ENCODE assay signal across 11 cellular contexts in genomic region chr1:25658791-25659431, GRCh38. TPM values are rescaled to one million over a fixed set of nuclear protein-coding genes. Genes with fewer than 3 reads are reported as not detected.
DNase-seq lines count a peak whose midpoint lies in the region; ATAC-seq and TF ChIP-seq lines count a peak whose summit lies in the region.
"Had no signal": no experiment of that assay in that cellular context is flagged by ENCODE, and none has a peak within 500 bp of the region (broad histone marks: within the 10 kb centered on the region; RNA-seq: fewer than 3 reads in every experiment).

No MANE protein-coding gene starts in this region.

- peak; percentile 10 for DNase-seq in SK-N-DZ (ENCODE audit: low spot score)
- peak in 1 of 2 donors; percentile 51 for DNase-seq in cardiac muscle cell (ENCODE audit: low read depth in 1 of 2, low spot score in 1 of 2)
- peak; percentile 46 for DNase-seq in pons (ENCODE audit: low spot score)
- no peak for DNase-seq in foreskin fibroblast
- DNase-seq in globus pallidus (ENCODE audit: low spot score): no peak
- DNase-seq: dermis blood vessel endothelial cell, NCI-H1417 had no signal

- no peak overlapping the region for H3K4me3 ChIP-seq in cardiac muscle cell
- H3K4me3 ChIP-seq in foreskin fibroblast (ENCODE audit: low read depth in 1 of 2, low read length in 2 of 2): no peak overlapping the region

- ATAC-seq in GM21717 (IDR thresholded peaks at IDR 0.05; ENCODE audit: unreplicated experiment) (no peak), HG02973 (IDR thresholded peaks at IDR 0.05; ENCODE audit: unreplicated experiment) (no peak)

- H3K9me3 ChIP-seq in cardiac muscle cell (ENCODE audit: low read depth): no peaks in the 10 kb centered on the region

- H3K27ac ChIP-seq in C4-2B (peak overlapping the region; percentile 33; the same call in 1 of the 2 replicates), cardiac muscle cell (peak overlapping the region; percentile 74)

- no peaks in the 10 kb centered on the region for H3K27me3 ChIP-seq in cardiac muscle cell

- H3K4me1 ChIP-seq in cardiac muscle cell (ENCODE audit: low read depth): peaks cover 35% of the 10 kb centered on the region

- H3K36me3 ChIP-seq in cardiac muscle cell: no peaks in the 10 kb centered on the region

- TF ChIP-seq CTCF in C4-2B (conservative IDR thresholded peaks at IDR 0.05) (no peak), cardiac muscle cell (IDR thresholded peaks at IDR 0.05; ENCODE audit: low read depth, low read length) (no peak), foreskin fibroblast (IDR thresholded peaks at IDR 0.05; ENCODE audit: low read depth, low read length) (no peak)

RNA-seq across cellular contexts. Expression of gene MAN1C1, which starts 42.3 kb away (rescaled TPM):
- 0.97 and 3.1 TPM in 2 replicates for polyA plus RNA-seq in SK-N-DZ (2014; cell fraction: cytosol; rRNA removed)
- 2.0 and 5.1 TPM in 2 replicates for polyA plus RNA-seq in SK-N-DZ (2014; cell fraction: nucleus; rRNA removed)
- 85.7 and 118 TPM in 2 replicates for total RNA-seq in cardiac muscle cell
- 88.8 and 130 TPM in 2 replicates for polyA plus RNA-seq in cardiac muscle cell
- total RNA-seq: HT1080 had no signal

Comparison
In these comparisons a context has a peak if more than half of its experiments do, and no peak if none do; other contexts are left out.
1. DNase-seq: peak in SK-N-DZ (single experiment) and pons (single experiment); none in foreskin fibroblast (0 of 2) and globus pallidus (single experiment).